In genomic region chr4:6231663-6232165, GRCh38 we compare ENCODE assay signal across 26 cellular contexts. TPM values are rescaled to one million over a fixed set of nuclear protein-coding genes. Genes with fewer than 3 reads are reported as not detected.
"Had no signal": no experiment of that assay in that cellular context is flagged by ENCODE, and none has a peak within 500 bp of the region (broad histone marks: within the 10 kb centered on the region; RNA-seq: fewer than 3 reads in every experiment).

No MANE protein-coding gene starts in this region.

- H3K36me3 Mint-ChIP-seq: activated naive CD4-positive, alpha-beta T cell treated with anti-CD3 and anti-CD28 coated beads, Interleukin-2, amount 10 ng/mL, durations not matched to agents 7 days and 5 days; activated naive CD8-positive, alpha-beta T cell treated with anti-CD3 and anti-CD28 coated beads for 36 hours; T-cell had no signal

- DNase-seq: activated CD4-positive, alpha-beta memory T cell treated with anti-CD3 and anti-CD28 coated beads, Interleukin-2, amount 10 ng/mL, durations not matched to agents 7 days and 5 days; activated CD4-positive, alpha-beta T cell treated with anti-CD3 and anti-CD28 coated beads for 36 hours; activated CD4-positive, alpha-beta T cell treated with anti-CD3 and anti-CD28 coated beads, Interleukin-2, amount 50 U/mL, for 1 hour; activated gamma-delta T cell treated with Interleukin-2 at 50 U/mL for 16 hours; activated naive CD4-positive, alpha-beta T cell treated with anti-CD3 and anti-CD28 coated beads, Interleukin-2, amount 10 ng/mL, durations not matched to agents 7 days and 5 days; activated naive CD8-positive, alpha-beta T cell treated with anti-CD3 and anti-CD28 coated beads for 36 hours; activated T-cell treated with anti-CD3 and anti-CD28 coated beads, Interleukin-2, amount 50 U/mL, for 72 hours; brain microvascular endothelial cell; Karpas-422; MM.1S; NCI-H1105; NCI-H1436; NCI-H1694 treated with DMSO at 0.1 percent for 48 hours; NCI-H2081; NCI-H510A treated with DMSO at 0.1 percent for 48 hours; NCI-H69; NK-92 treated with Interleukin-12 subunit alpha and Interleukin-12 subunit beta, amount 100 ng/mL, for 24 hours; Right ventricle myocardium superior; SJCRH30; T-helper 2 cell; T1000 had no signal

- H3K9me3 ChIP-seq: Peyer's patch, SJCRH30 had no signal

- H3K27ac Mint-ChIP-seq: activated CD4-positive, alpha-beta memory T cell treated with anti-CD3 and anti-CD28 coated beads, Interleukin-2, amount 10 ng/mL, durations not matched to agents 7 days and 5 days; activated CD4-positive, alpha-beta T cell treated with anti-CD3 and anti-CD28 coated beads for 36 hours; activated naive CD4-positive, alpha-beta T cell treated with anti-CD3 and anti-CD28 coated beads, Interleukin-2, amount 10 ng/mL, durations not matched to agents 7 days and 5 days; activated naive CD8-positive, alpha-beta T cell treated with anti-CD3 and anti-CD28 coated beads for 36 hours; activated T-cell treated with anti-CD3 and anti-CD28 coated beads, Interleukin-2, amount 50 U/mL, for 72 hours; activated T-helper 2 cell treated with anti-CD3 and anti-CD28 coated beads, Interferon-gamma antibody, Interleukin-2, Interleukin-4, amounts not matched to agents 10 μg/mL and 5 μg/mL and 100 μg/mL, durations not matched to agents 14 hours and 24 hours and 36 hours; T-cell had no signal

- H3K27ac ChIP-seq: brain microvascular endothelial cell, cardiac muscle cell, Peyer's patch, RWPE1, SJCRH30 had no signal

- H3K4me3 Mint-ChIP-seq: activated CD4-positive, alpha-beta memory T cell treated with anti-CD3 and anti-CD28 coated beads, Interleukin-2, amount 10 ng/mL, durations not matched to agents 7 days and 5 days; activated CD4-positive, alpha-beta T cell treated with anti-CD3 and anti-CD28 coated beads for 36 hours; activated naive CD4-positive, alpha-beta T cell treated with anti-CD3 and anti-CD28 coated beads, Interleukin-2, amount 10 ng/mL, durations not matched to agents 7 days and 5 days; activated naive CD8-positive, alpha-beta T cell treated with anti-CD3 and anti-CD28 coated beads for 36 hours; activated T-cell treated with anti-CD3 and anti-CD28 coated beads, Interleukin-2, amount 50 U/mL, for 72 hours; T-cell had no signal

- H3K36me3 ChIP-seq: brain microvascular endothelial cell, cardiac muscle cell, Peyer's patch, SJCRH30 had no signal

- H3K4me1 ChIP-seq: Peyer's patch had no signal

- H3K27me3 ChIP-seq: brain microvascular endothelial cell, cardiac muscle cell, Peyer's patch, SJCRH30 had no signal

- ATAC-seq: activated CD4-positive, alpha-beta T cell treated with anti-CD3 and anti-CD28 coated beads for 36 hours; activated T-cell treated with anti-CD3 and anti-CD28 coated beads, Interleukin-2, amount 50 U/mL, for 72 hours; T-cell had no signal

- H3K4me3 ChIP-seq: cardiac muscle cell, Peyer's patch, SJCRH30 had no signal

- H3K4me1 Mint-ChIP-seq: activated CD4-positive, alpha-beta memory T cell treated with anti-CD3 and anti-CD28 coated beads, Interleukin-2, amount 10 ng/mL, durations not matched to agents 7 days and 5 days; activated CD4-positive, alpha-beta T cell treated with anti-CD3 and anti-CD28 coated beads for 36 hours; activated naive CD4-positive, alpha-beta T cell treated with anti-CD3 and anti-CD28 coated beads, Interleukin-2, amount 10 ng/mL, durations not matched to agents 7 days and 5 days; activated naive CD8-positive, alpha-beta T cell treated with anti-CD3 and anti-CD28 coated beads for 36 hours; T-cell had no signal

- H3K9me3 Mint-ChIP-seq: activated CD4-positive, alpha-beta memory T cell treated with anti-CD3 and anti-CD28 coated beads, Interleukin-2, amount 10 ng/mL, durations not matched to agents 7 days and 5 days; activated naive CD4-positive, alpha-beta T cell treated with anti-CD3 and anti-CD28 coated beads, Interleukin-2, amount 10 ng/mL, durations not matched to agents 7 days and 5 days; activated naive CD8-positive, alpha-beta T cell treated with anti-CD3 and anti-CD28 coated beads for 36 hours; activated T-cell treated with anti-CD3 and anti-CD28 coated beads, Interleukin-2, amount 50 U/mL, for 72 hours; activated T-helper 2 cell treated with anti-CD3 and anti-CD28 coated beads, Interferon-gamma antibody, Interleukin-2, Interleukin-4, amounts not matched to agents 10 μg/mL and 5 μg/mL and 100 μg/mL, durations not matched to agents 14 hours and 24 hours and 36 hours; T-cell had no signal

RNA-seq across cellular contexts. Expression of gene JAKMIP1, which starts 31.4 kb away (rescaled TPM):
- total RNA-seq: Right ventricle myocardium superior, SJCRH30 had no signal
